Comparison of ENCODE assay signal across 29 cellular contexts in genomic region chr5:75471193-75471592, GRCh38.
"Had no signal": no experiment of that assay in that cellular context is flagged by ENCODE, and none has a peak within 500 bp of the region (broad histone marks: within the 10 kb centered on the region; RNA-seq: fewer than 3 reads in every experiment).

No MANE protein-coding gene starts in this region.

- H3K27me3 ChIP-seq: left lung, neural progenitor cell, neutrophil, right atrium auricular region, right lobe of liver, tibial nerve, uterus had no signal

- H3K36me3 ChIP-seq: left lung, lower lobe of right lung, neutrophil, right atrium auricular region, right lobe of liver, uterus had no signal

- H2AFZ ChIP-seq: neural progenitor cell, parathyroid adenoma had no signal

- H3K9me3 ChIP-seq: neutrophil, right lobe of liver had no signal

- H3K4me3 ChIP-seq: left lung, lower lobe of right lung, neural progenitor cell, psoas muscle, right atrium auricular region, right lobe of liver, smooth muscle cell, tibial nerve, uterus had no signal

- ATAC-seq: left colon; left lung; lower lobe of right lung; natural killer cell; psoas muscle; right lobe of liver; stimulated activated memory B cell treated with anti-CD40 and anti-IgM and Interleukin-4, amounts not matched to agents 10 μg/mL and 1 μg/mL and 100 μg/mL, for 72 hours; stimulated activated naive CD8-positive, alpha-beta T cell treated with anti-CD3 and anti-CD28 coated beads, Interleukin-15, amount 100 ng/mL, for 72 hours had no signal

- H3K4me2 ChIP-seq: neural progenitor cell, smooth muscle cell had no signal

- H3K27ac ChIP-seq: left lung, lower lobe of right lung, neural progenitor cell, neutrophil, parathyroid adenoma, psoas muscle, right atrium auricular region, right lobe of liver, tibial nerve, uterus had no signal

- H3K9ac ChIP-seq: neural progenitor cell, parathyroid adenoma had no signal

- H3K4me1 ChIP-seq: parathyroid adenoma, psoas muscle, tibial nerve, uterus had no signal

- FAIRE-seq: keratinocyte had no signal

- DNase-seq: hippocampal formation; kidney glomerular epithelial cell; left colon; left lung; lower lobe of right lung; mammary epithelial cell; mesendoderm; naive B cell; natural killer cell; nephron progenitor cell; occipital lobe; psoas muscle; right lobe of liver; stimulated activated CD4-positive, alpha-beta T cell treated with anti-CD3 and anti-CD28 coated beads, Interleukin-1b, Interleukin-23, amount 100 ng/mL, for 48 hours; stimulated activated CD4-positive, alpha-beta T cell treated with anti-CD3 and anti-CD28 coated beads, Interleukin-2, amount 100 ng/mL, for 48 hours; stimulated activated CD4-positive, alpha-beta T cell treated with anti-CD3 and anti-CD28 coated beads, Interleukin-4, amount 100 ng/mL, for 4 hours; stimulated activated CD8-positive, alpha-beta memory T cell treated with anti-CD3 and anti-CD28 coated beads, Interleukin-4, amount 100 ng/mL, for 48 hours; stimulated activated naive CD4-positive, alpha-beta T cell treated with Interleukin-2 at 50 U/mL for 16 hours; stimulated activated naive CD8-positive, alpha-beta T cell treated with anti-CD3 and anti-CD28 coated beads, Interleukin-15, amount 100 ng/mL, for 72 hours; substantia nigra; uterus had no signal
